Comparison of ENCODE assay signal across 1 cellular context in genomic region chr19:7771072-7771471, GRCh38.
TF ChIP-seq lines count a peak whose summit lies in the region.

No MANE protein-coding gene starts in this region.

TF ChIP-seq in HEK293, 187 proteins besides CTCF, POLR2A, EP300 and RAD21:
- TF ChIP-seq ZNF302 (tag by site-specific recombination; IDR thresholded peaks at IDR 0.05; ENCODE audit: low read depth) (no peak), ZNF610 (tag by site-specific recombination; IDR thresholded peaks at IDR 0.05; ENCODE audit: borderline replicate concordance) (peak; percentile 86; the same call in 1 of the 2 replicates), BCL11B (tag by site-specific recombination; IDR thresholded peaks at IDR 0.05; ENCODE audit: low read depth) (no peak), ZNF521 (tag by site-specific recombination; IDR thresholded peaks at IDR 0.05) (no peak)
- TF ChIP-seq, protein P1, sequence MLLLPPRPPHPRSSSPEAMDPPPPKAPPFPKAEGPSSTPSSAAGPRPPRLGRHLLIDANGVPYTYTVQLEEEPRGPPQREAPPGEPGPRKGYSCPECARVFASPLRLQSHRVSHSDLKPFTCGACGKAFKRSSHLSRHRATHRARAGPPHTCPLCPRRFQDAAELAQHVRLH (tag by site-specific recombination; IDR thresholded peaks at IDR 0.05) = no peak
